In the genomic region with DNA sequence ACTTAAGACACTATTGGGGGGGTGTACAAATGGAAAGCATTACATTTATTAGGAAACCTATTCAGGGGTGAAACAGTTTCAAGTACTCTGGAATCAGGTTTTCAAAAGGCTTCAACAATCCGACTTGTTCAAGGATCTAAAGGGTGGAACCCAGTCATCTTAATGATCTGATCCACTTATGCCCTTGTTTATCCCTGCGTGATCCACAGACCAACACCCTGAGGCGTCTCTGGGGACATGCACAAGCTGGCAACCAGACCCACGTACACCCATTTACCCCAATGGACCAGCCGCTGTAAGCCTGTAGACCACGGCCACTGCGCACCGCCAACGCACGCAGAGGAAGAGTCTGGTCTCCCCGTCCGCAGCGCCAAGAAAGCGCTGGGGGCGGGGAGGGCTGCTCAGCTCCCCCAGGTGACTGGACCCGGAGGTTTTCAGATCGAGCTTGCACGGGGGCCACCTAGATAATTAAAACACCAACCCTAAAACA, we compare ENCODE assay signal across 8 cellular contexts. TPM values are rescaled to one million over a fixed set of nuclear protein-coding genes. Genes with fewer than 3 reads are reported as not detected.
DNase-seq lines count a peak whose midpoint lies in the region; ATAC-seq and TF ChIP-seq lines count a peak whose summit lies in the region.

No MANE protein-coding gene starts in this region.

- CTCF ChIA-PET in BJ (lab: Yijun Ruan, JAX): interaction anchor here (0.5 to 1.3 kb wide), 4 partner anchors 10 to 244 kb away, joined by 3 to 4 read pairs (median 3); no protein-coding TSS in a partner anchor

- H3K36me3 Mint-ChIP-seq in activated naive CD8-positive, alpha-beta T cell: peaks cover 25% of the 10 kb centered on the region
- H3K36me3 Mint-ChIP-seq in immature natural killer cell: peaks cover 13 to 25% (median 20%) of the 10 kb centered on the region in 3 donors
- H3K36me3 Mint-ChIP-seq in stimulated activated effector memory CD8-positive, alpha-beta T cell treated with anti-CD3 and anti-CD28 coated beads, Interleukin-12 subunit alpha, Interleukin-12 subunit beta, amount 100 ng/mL, for 72 hours: peaks cover 100% of the 10 kb centered on the region

- H3K27me3 ChIP-seq in BJ (ENCODE audit: control insufficient read depth, insufficient read depth, low read length): no peaks in the 10 kb centered on the region

- H3K4me1 Mint-ChIP-seq in activated naive CD8-positive, alpha-beta T cell (ENCODE audit: low read depth): peaks cover 81% of the 10 kb centered on the region
- peaks cover 72 to 85% of the 10 kb centered on the region in 2 donors for H3K4me1 Mint-ChIP-seq in immature natural killer cell
- H3K4me1 Mint-ChIP-seq in stimulated activated effector memory CD8-positive, alpha-beta T cell treated with anti-CD3 and anti-CD28 coated beads, Interleukin-12 subunit alpha, Interleukin-12 subunit beta, amount 100 ng/mL, for 72 hours: peaks cover 71% of the 10 kb centered on the region

- peak overlapping the region; percentile 99 for H3K27ac ChIP-seq in KOPT-K1 (ENCODE audit: low read depth, low read length, poor library complexity, severe bottlenecking)

- H3K27me3 Mint-ChIP-seq in activated naive CD8-positive, alpha-beta T cell: no peaks in the 10 kb centered on the region
- peaks cover 12 to 34% (median 20%) of the 10 kb centered on the region in 3 donors for H3K27me3 Mint-ChIP-seq in immature natural killer cell (ENCODE audit: low read depth in 3 of 3)

- no peaks in the 10 kb centered on the region for H3K9me3 Mint-ChIP-seq in activated naive CD8-positive, alpha-beta T cell (ENCODE audit: low read depth)
- H3K9me3 Mint-ChIP-seq in immature natural killer cell: no peaks in the 10 kb centered on the region
- H3K9me3 Mint-ChIP-seq in stimulated activated effector memory CD8-positive, alpha-beta T cell treated with anti-CD3 and anti-CD28 coated beads, Interleukin-12 subunit alpha, Interleukin-12 subunit beta, amount 100 ng/mL, for 72 hours: no peaks in the 10 kb centered on the region

- peak overlapping the region; percentile 97 for H3K27ac Mint-ChIP-seq in activated naive CD8-positive, alpha-beta T cell
- H3K27ac Mint-ChIP-seq in immature natural killer cell: peak overlapping the region; percentile 18 to 96 (median 91)
- H3K27ac Mint-ChIP-seq in stimulated activated effector memory CD8-positive, alpha-beta T cell treated with anti-CD3 and anti-CD28 coated beads, Interleukin-12 subunit alpha, Interleukin-12 subunit beta, amount 100 ng/mL, for 72 hours: peak overlapping the region; percentile 99

- POLR2A ChIA-PET in BJ (lab: Charles Lee): no interaction called here

- DNase-seq in BJ (ENCODE audit: low read depth) (no peak), immature natural killer cell (peak; percentile 23 to 46 (median 40)), NCI-H2171 treated with DMSO at 0.1 percent for 48 hours (lab: John Stamatoyannopoulos, UW) (no peak), NCI-H510A treated with DMSO at 0.1 percent for 48 hours (lab: John Stamatoyannopoulos, UW) (no peak)
- peak; percentile 38 to 77 for DNase-seq in stimulated activated effector memory CD8-positive, alpha-beta T cell treated with anti-CD3 and anti-CD28 coated beads, Interleukin-12 subunit alpha, Interleukin-12 subunit beta, amount 100 ng/mL, for 72 hours (ENCODE audit: low spot score in 2 of 2)

- peaks cover 14% of the 10 kb centered on the region for H3K36me3 ChIP-seq in BJ (ENCODE audit: control insufficient read depth, insufficient read depth, low read length)
- H3K36me3 ChIP-seq in KOPT-K1 (ENCODE audit: insufficient read depth, low read length): peaks cover 79% of the 10 kb centered on the region

- H3K4me3 Mint-ChIP-seq in activated naive CD8-positive, alpha-beta T cell: peak overlapping the region; percentile 90
- peak overlapping the region; percentile 86 to 94 (median 87) for H3K4me3 Mint-ChIP-seq in immature natural killer cell
- peak overlapping the region; percentile 96 for H3K4me3 Mint-ChIP-seq in stimulated activated effector memory CD8-positive, alpha-beta T cell treated with anti-CD3 and anti-CD28 coated beads, Interleukin-12 subunit alpha, Interleukin-12 subunit beta, amount 100 ng/mL, for 72 hours

- H3K9me3 ChIP-seq in KOPT-K1 (ENCODE audit: insufficient read depth, low read length, poor library complexity, severe bottlenecking): no peaks in the 10 kb centered on the region

- peak overlapping the region; percentile 44 for H3K4me3 ChIP-seq in BJ (ENCODE audit: low read depth, low read length)

- TF ChIP-seq CTCF in BJ (IDR thresholded peaks at IDR 0.05; ENCODE audit: insufficient read depth, low read depth, low read length): no peak

- peak; percentile 23 for ATAC-seq in stimulated activated effector memory CD8-positive, alpha-beta T cell treated with anti-CD3 and anti-CD28 coated beads, Interleukin-12 subunit alpha, Interleukin-12 subunit beta, amount 100 ng/mL, for 72 hours
- no peak for ATAC-seq in HG02678 (IDR thresholded peaks at IDR 0.05; ENCODE audit: unreplicated experiment)

RNA-seq across cellular contexts. Expression of a gene that starts 13.4 kb away (rescaled TPM):
- 165 and 172 TPM in 2 replicates for polyA plus RNA-seq in BJ (2011; rRNA removed)
- 93.3 and 138 TPM in 2 replicates for polyA minus RNA-seq in BJ (2011; rRNA and poly(A)+ RNA removed)
- 100 to 1,000 TPM; 184 to 274 (median 203) TPM for polyA plus RNA-seq in immature natural killer cell

RNA-seq across cellular contexts. Expression of a gene that starts 24.2 kb away (rescaled TPM):
- not detected in 2 replicates for polyA plus RNA-seq in BJ (2011; rRNA removed)
- polyA minus RNA-seq in BJ (2011; rRNA and poly(A)+ RNA removed): not detected in 2 replicates
- polyA plus RNA-seq in immature natural killer cell: not detected

RNA-seq across cellular contexts. Expression of a gene that starts 41.3 kb away (rescaled TPM):
- polyA plus RNA-seq in BJ (2011; rRNA removed) (4.5 and 4.9 TPM in 2 replicates), immature natural killer cell (10 to 100 TPM in 2 of 3 donors, 1 to 10 TPM in 1; 7.7 to 15.8 (median 13.0) TPM)
- polyA minus RNA-seq in BJ (2011; rRNA and poly(A)+ RNA removed): 4.9 and 6.7 TPM in 2 replicates

Comparison
In these comparisons a context has a peak if more than half of its experiments do, and no peak if none do; other contexts are left out.
1. DNase-seq: peak in immature natural killer cell (3 of 3) and stimulated activated effector memory CD8-positive, alpha-beta T cell treated with anti-CD3 and anti-CD28 coated beads, Interleukin-12 subunit alpha, Interleukin-12 subunit beta, amount 100 ng/mL, for 72 hours (2 of 2); none in BJ (single experiment), NCI-H2171 treated with DMSO at 0.1 percent for 48 hours (single experiment) and NCI-H510A treated with DMSO at 0.1 percent for 48 hours (single experiment).
2. Peak in every context shown above with its lines, with median percentiles within 50 percentile points of each other: H3K27ac Mint-ChIP-seq and H3K4me3 Mint-ChIP-seq.